ENCODE assay signal across 16 cellular contexts in the genomic region with DNA sequence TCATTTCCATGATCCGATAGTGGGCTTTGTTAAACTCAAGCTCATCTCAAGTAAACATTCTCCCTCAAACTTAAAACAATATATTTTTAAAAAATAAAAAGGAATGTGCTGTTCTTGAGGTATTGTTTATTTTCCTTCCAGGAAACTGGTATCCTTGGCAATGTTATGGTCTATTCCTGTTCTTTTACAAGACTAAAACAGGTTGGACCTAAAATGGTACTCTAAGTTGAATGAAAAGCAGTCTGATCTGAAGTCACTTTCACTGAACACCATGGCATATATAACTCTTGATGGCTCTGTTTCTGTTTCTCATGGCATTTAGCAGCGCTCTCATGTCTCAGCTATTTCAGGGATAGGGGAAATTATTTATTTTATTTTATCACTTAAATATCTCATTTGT.
DNase-seq lines count a peak whose midpoint lies in the region; ATAC-seq, FAIRE-seq and TF ChIP-seq lines count a peak whose summit lies in the region.
"Had no signal": no experiment of that assay in that cellular context is flagged by ENCODE, and none has a peak within 500 bp of the region (broad histone marks: within the 10 kb centered on the region; RNA-seq: fewer than 3 reads in every experiment).

No MANE protein-coding gene starts in this region.

- CTCF ChIA-PET in K562 (lab: Yijun Ruan, JAX; ENCODE audit: low intra/inter-chr PET ratio), result no interaction called here
- CTCF ChIA-PET in activated CD8-positive, alpha-beta memory T cell treated with anti-CD3 and anti-CD28 coated beads, Interleukin-2, amount 10 ng/mL, durations not matched to agents 7 days and 5 days (lab: Charles Lee), result no interaction called here

- no peak overlapping the region for H3K4me3 Mint-ChIP-seq in activated T-cell treated with anti-CD3 and anti-CD28 coated beads, Interleukin-2, amount 50 U/mL, for 24 hours
- no peak overlapping the region for H3K4me3 Mint-ChIP-seq in activated CD8-positive, alpha-beta memory T cell treated with anti-CD3 and anti-CD28 coated beads, Interleukin-2, amount 10 ng/mL, durations not matched to agents 7 days and 5 days
- H3K4me3 Mint-ChIP-seq: CD8-positive, alpha-beta memory T cell had no signal

- TF ChIP-seq EP300 in K562 (IDR thresholded peaks at IDR 0.05; ENCODE audit: low read length), result no peak

- H3K9me3 Mint-ChIP-seq in activated T-cell treated with anti-CD3 and anti-CD28 coated beads, Interleukin-2, amount 50 U/mL, for 24 hours, result no peaks in the 10 kb centered on the region
- H3K9me3 Mint-ChIP-seq in activated CD8-positive, alpha-beta memory T cell treated with anti-CD3 and anti-CD28 coated beads, Interleukin-2, amount 10 ng/mL, durations not matched to agents 7 days and 5 days (ENCODE audit: low read depth), result no peaks in the 10 kb centered on the region
- H3K9me3 Mint-ChIP-seq: CD8-positive, alpha-beta memory T cell had no signal

- H3K36me3 Mint-ChIP-seq in activated T-cell treated with anti-CD3 and anti-CD28 coated beads, Interleukin-2, amount 50 U/mL, for 24 hours (ENCODE audit: low read depth), result peaks cover 45% of the 10 kb centered on the region
- peaks cover 9% of the 10 kb centered on the region for H3K36me3 Mint-ChIP-seq in activated CD8-positive, alpha-beta memory T cell treated with anti-CD3 and anti-CD28 coated beads, Interleukin-2, amount 10 ng/mL, durations not matched to agents 7 days and 5 days

- intact Hi-C loops in K562 (cut with micrococcal nuclease), result no loop called here

- H3K36me3 ChIP-seq in K562 (ENCODE audit: control insufficient read depth, insufficient read depth, low read length), result peaks cover 28% of the 10 kb centered on the region; the same call in 2 of the 3 replicates

- no TSS peak for BruUV-seq in K562 (replicated peaks; lab: Mats Ljungman, UMichigan)

- H3K4me2 ChIP-seq in K562 (ENCODE audit: insufficient read depth, low read length), result no peak overlapping the region
- H3K4me2 ChIP-seq: BLaER1 had no signal

- FAIRE-seq in K562 (lab: Jason Lieb, UNC), result no peak
- FAIRE-seq: H1 had no signal

- H3K79me2 ChIP-seq in K562 (ENCODE audit: control insufficient read depth, insufficient read depth, low read length), result no peaks in the 10 kb centered on the region

- peak overlapping the region; percentile 27 for H3K27ac Mint-ChIP-seq in activated T-cell treated with anti-CD3 and anti-CD28 coated beads, Interleukin-2, amount 50 U/mL, for 24 hours
- H3K27ac Mint-ChIP-seq in activated CD8-positive, alpha-beta memory T cell treated with anti-CD3 and anti-CD28 coated beads, Interleukin-2, amount 10 ng/mL, durations not matched to agents 7 days and 5 days, result no peak overlapping the region

- no peak for TF ChIP-seq CTCF in K562 (IDR thresholded peaks at IDR 0.05 in 2 of 3, conservative IDR thresholded peaks at IDR 0.05 in 1 of 3; ENCODE audit: insufficient read depth in 2 of 3, low read depth in 1 of 3, low read length in 3 of 3)
- TF ChIP-seq CTCF in foreskin keratinocyte (conservative IDR thresholded peaks at IDR 0.05), result no peak

- no peaks in the 10 kb centered on the region for H3K27me3 Mint-ChIP-seq in activated T-cell treated with anti-CD3 and anti-CD28 coated beads, Interleukin-2, amount 50 U/mL, for 24 hours
- H3K27me3 Mint-ChIP-seq in activated CD8-positive, alpha-beta memory T cell treated with anti-CD3 and anti-CD28 coated beads, Interleukin-2, amount 10 ng/mL, durations not matched to agents 7 days and 5 days, result no peaks in the 10 kb centered on the region
- H3K27me3 Mint-ChIP-seq: CD8-positive, alpha-beta memory T cell had no signal

- H3K4me1 ChIP-seq in K562 (replicated peaks in 1 of 2; ENCODE audit: control insufficient read depth in 2 of 2, insufficient read depth in 2 of 2, low read length in 2 of 2) (no peaks in the 10 kb centered on the region), foreskin keratinocyte (no peaks in the 10 kb centered on the region)
- H3K4me1 ChIP-seq: BLaER1 had no signal

- no peak overlapping the region for H3K4me3 ChIP-seq in K562
- H3K4me3 ChIP-seq: BLaER1 had no signal

- POLR2A ChIA-PET in K562 (lab: Yijun Ruan, JAX), result no interaction called here

- H4K20me1 ChIP-seq in K562 (replicated peaks; ENCODE audit: control insufficient read depth, insufficient read depth, low read length), result no peaks in the 10 kb centered on the region
- H4K20me1 ChIP-seq: BLaER1 had no signal

- no peaks in the 10 kb centered on the region for H3K9me3 ChIP-seq in K562 (replicated peaks; ENCODE audit: control insufficient read depth, insufficient read depth, low read depth, low read length)
- H3K9me3 ChIP-seq: BLaER1, Caco-2 had no signal

- no peaks in the 10 kb centered on the region for H3K9me1 ChIP-seq in K562 (ENCODE audit: control insufficient read depth, insufficient read depth, low read length)

- no peak overlapping the region for H2AFZ ChIP-seq in K562 (ENCODE audit: low read depth, low read length)

- H3K9ac ChIP-seq in K562 (ENCODE audit: insufficient read depth in 1 of 2, low read depth in 2 of 2, low read length in 2 of 2), result no peak overlapping the region
- H3K9ac ChIP-seq: BLaER1 had no signal

- no peaks in the 10 kb centered on the region for H3K4me1 Mint-ChIP-seq in activated T-cell treated with anti-CD3 and anti-CD28 coated beads, Interleukin-2, amount 50 U/mL, for 24 hours (ENCODE audit: low read depth)
- H3K4me1 Mint-ChIP-seq in activated CD8-positive, alpha-beta memory T cell treated with anti-CD3 and anti-CD28 coated beads, Interleukin-2, amount 10 ng/mL, durations not matched to agents 7 days and 5 days, result no peaks in the 10 kb centered on the region

- in situ Hi-C loops in K562 (cut with MboI), result no loop called here

- WGBS in K562 (ENCODE audit: insufficient coverage, low coverage, missing lambda C conversion rate), result 93% methylated on average over 2 of the region's 2 CpGs

- ATAC-seq in K562 (no peak), foreskin keratinocyte (no peak)
- no peak for ATAC-seq in activated CD8-positive, alpha-beta memory T cell treated with anti-CD3 and anti-CD28 coated beads, Interleukin-2, amount 10 ng/mL, durations not matched to agents 7 days and 5 days

- H3K27ac ChIP-seq in K562 (ENCODE audit: extremely low read depth, low read depth, low read length) (no peak overlapping the region), foreskin keratinocyte (no peak overlapping the region)
- H3K27ac ChIP-seq: BLaER1 had no signal

- no peak for DNase-seq in activated T-cell treated with anti-CD3 and anti-CD28 coated beads, Interleukin-2, amount 50 U/mL, for 24 hours
- no peak for DNase-seq in activated T-cell treated with anti-CD3 and anti-CD28 coated beads, Interleukin-2, amount 50 U/mL, for 1 hour
- DNase-seq in K562 (ENCODE audit: extremely low read depth in 1 of 4, low spot score in 3 of 4) (no peak), glomerular endothelial cell (ENCODE audit: extremely low read depth, low read depth, low spot score) (peak; percentile 48), foreskin keratinocyte (no peak), SHP77 treated with DMSO at 0.1 percent for 48 hours (lab: John Stamatoyannopoulos, UW) (no peak)
- no peak for DNase-seq in activated CD8-positive, alpha-beta memory T cell treated with anti-CD3 and anti-CD28 coated beads, Interleukin-2, amount 10 ng/mL, durations not matched to agents 7 days and 5 days
- DNase-seq: 8988T; AML-193; Caco-2; CD8-positive, alpha-beta memory T cell; DND-41; GF-D8; HCEC 1CT had no signal

- no peak for TF ChIP-seq POLR2A in K562 (conservative IDR thresholded peaks at IDR 0.05)

- TF ChIP-seq RAD21 in K562 (CRISPR knock-in tag; conservative IDR thresholded peaks at IDR 0.05 in 1 of 2, IDR thresholded peaks at IDR 0.05 in 1 of 2), result no peak

- no peaks in the 10 kb centered on the region for H3K27me3 ChIP-seq in K562 (ENCODE audit: control insufficient read depth in 2 of 2, insufficient read depth in 2 of 2, low read length in 2 of 2)
- no peaks in the 10 kb centered on the region for H3K27me3 ChIP-seq in foreskin keratinocyte
- H3K27me3 ChIP-seq: BLaER1 had no signal

TF ChIP-seq in K562, 482 proteins besides CTCF, POLR2A, EP300 and RAD21:
- peak; percentile 18; the same call in 1 of the 2 replicates for TF ChIP-seq HNRNPL (IDR thresholded peaks at IDR 0.05; ENCODE audit: low read depth, low read length)
- TF ChIP-seq TGIF2 (CRISPR knock-in tag; IDR thresholded peaks at IDR 0.05), result no peak
